In the genomic region with DNA sequence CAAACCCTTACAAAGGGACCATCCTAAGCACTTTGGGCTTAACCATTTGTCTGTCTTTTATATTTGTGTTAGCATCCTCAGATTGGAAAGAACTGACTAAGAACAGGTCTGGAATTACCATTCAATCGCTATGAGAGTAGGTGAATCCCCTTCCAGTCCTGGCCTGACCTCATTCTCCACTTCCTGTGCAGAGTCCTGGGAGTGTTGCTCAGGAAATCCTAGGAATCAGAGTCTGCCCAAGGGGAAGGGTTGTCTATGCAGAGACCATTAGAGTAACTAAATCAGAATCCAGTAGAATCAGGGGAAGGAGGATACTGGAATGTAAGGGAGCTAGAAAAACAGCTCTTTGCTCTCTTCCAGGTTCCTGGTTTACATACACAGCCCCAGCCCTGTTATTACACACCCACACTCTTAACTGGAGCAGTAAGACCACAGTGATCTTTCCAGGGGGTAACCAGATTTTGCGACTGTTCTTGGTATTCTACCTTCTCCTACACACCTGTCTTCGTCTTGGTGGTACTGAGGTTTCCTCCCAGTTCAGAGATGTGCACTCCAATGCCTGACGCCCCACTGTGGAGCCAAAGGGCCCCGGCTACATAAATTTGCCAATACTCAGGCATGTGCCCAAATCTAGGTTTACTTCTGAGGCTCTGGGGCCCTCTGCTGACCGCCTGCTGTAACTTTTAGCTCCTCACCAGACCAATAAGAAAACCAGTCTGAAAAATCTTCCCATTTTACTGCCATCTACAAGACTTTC, we compare ENCODE assay signal across 1 cellular context.
A peak's percentile ranks its signal among the peaks of the same experiment; 100 is the strongest.
TF ChIP-seq lines count a peak whose summit lies in the region.

No MANE protein-coding gene starts in this region.

TF ChIP-seq in K562, 482 proteins besides CTCF, POLR2A, EP300 and RAD21 (continued from another document and continues in another):
- TF ChIP-seq ELF2 (CRISPR knock-in tag; IDR thresholded peaks at IDR 0.05) (no peak), SMC3 (conservative IDR thresholded peaks at IDR 0.05; ENCODE audit: insufficient read depth, low read depth, low read length) (peak; percentile 66), BRF1 (IDR thresholded peaks at IDR 0.05; ENCODE audit: borderline replicate concordance, extremely low read depth, insufficient read length) (no peak), MTA2 (IDR thresholded peaks at IDR 0.05; ENCODE audit: low read depth) (no peak), BHLHE40 (IDR thresholded peaks at IDR 0.05; ENCODE audit: low read length) (peak; percentile 31; the same call in 1 of the 2 replicates), NR0B1 (IDR thresholded peaks at IDR 0.05; ENCODE audit: partially characterized antibody) (no peak), BRF2 (IDR thresholded peaks at IDR 0.05; ENCODE audit: borderline replicate concordance, insufficient read depth, insufficient read length) (no peak), ZNF778 (CRISPR knock-in tag; IDR thresholded peaks at IDR 0.05) (no peak), CC2D1A (IDR thresholded peaks at IDR 0.05) (no peak), SNRNP70 (optimal IDR thresholded peaks at IDR 0.05; ENCODE audit: low read depth, low read length) (no peak), CEBPZ (IDR thresholded peaks at IDR 0.05; ENCODE audit: borderline replicate concordance, low read depth, low read length) (no peak), KAT8 (IDR thresholded peaks at IDR 0.05; ENCODE audit: low read depth) (no peak), SIN3A (IDR thresholded peaks at IDR 0.05; ENCODE audit: borderline replicate concordance in 2 of 2, control insufficient read depth in 1 of 2, low read depth in 2 of 2, low read length in 2 of 2) (no peak), FOXA1 (IDR thresholded peaks at IDR 0.05; ENCODE audit: borderline replicate concordance) (no peak), RNF219 (CRISPR knock-in tag; IDR thresholded peaks at IDR 0.05) (no peak), DACH1 (IDR thresholded peaks at IDR 0.05; ENCODE audit: partially characterized antibody) (no peak), NFE2 (IDR thresholded peaks at IDR 0.05; ENCODE audit: low read depth) (no peak), SP2 (IDR thresholded peaks at IDR 0.05; ENCODE audit: extremely low read depth, low read depth, low read length, poor library complexity, severe bottlenecking) (no peak)
- TF ChIP-seq, protein P1, sequence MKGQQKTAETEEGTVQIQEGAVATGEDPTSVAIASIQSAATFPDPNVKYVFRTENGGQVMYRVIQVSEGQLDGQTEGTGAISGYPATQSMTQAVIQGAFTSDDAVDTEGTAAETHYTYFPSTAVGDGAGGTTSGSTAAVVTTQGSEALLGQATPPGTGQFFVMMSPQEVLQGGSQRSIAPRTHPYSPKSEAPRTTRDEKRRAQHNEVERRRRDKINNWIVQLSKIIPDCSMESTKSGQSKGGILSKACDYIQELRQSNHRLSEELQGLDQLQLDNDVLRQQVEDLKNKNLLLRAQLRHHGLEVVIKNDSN (CRISPR knock-in tag; IDR thresholded peaks at IDR 0.05): no peak
- TF ChIP-seq, protein P2, sequence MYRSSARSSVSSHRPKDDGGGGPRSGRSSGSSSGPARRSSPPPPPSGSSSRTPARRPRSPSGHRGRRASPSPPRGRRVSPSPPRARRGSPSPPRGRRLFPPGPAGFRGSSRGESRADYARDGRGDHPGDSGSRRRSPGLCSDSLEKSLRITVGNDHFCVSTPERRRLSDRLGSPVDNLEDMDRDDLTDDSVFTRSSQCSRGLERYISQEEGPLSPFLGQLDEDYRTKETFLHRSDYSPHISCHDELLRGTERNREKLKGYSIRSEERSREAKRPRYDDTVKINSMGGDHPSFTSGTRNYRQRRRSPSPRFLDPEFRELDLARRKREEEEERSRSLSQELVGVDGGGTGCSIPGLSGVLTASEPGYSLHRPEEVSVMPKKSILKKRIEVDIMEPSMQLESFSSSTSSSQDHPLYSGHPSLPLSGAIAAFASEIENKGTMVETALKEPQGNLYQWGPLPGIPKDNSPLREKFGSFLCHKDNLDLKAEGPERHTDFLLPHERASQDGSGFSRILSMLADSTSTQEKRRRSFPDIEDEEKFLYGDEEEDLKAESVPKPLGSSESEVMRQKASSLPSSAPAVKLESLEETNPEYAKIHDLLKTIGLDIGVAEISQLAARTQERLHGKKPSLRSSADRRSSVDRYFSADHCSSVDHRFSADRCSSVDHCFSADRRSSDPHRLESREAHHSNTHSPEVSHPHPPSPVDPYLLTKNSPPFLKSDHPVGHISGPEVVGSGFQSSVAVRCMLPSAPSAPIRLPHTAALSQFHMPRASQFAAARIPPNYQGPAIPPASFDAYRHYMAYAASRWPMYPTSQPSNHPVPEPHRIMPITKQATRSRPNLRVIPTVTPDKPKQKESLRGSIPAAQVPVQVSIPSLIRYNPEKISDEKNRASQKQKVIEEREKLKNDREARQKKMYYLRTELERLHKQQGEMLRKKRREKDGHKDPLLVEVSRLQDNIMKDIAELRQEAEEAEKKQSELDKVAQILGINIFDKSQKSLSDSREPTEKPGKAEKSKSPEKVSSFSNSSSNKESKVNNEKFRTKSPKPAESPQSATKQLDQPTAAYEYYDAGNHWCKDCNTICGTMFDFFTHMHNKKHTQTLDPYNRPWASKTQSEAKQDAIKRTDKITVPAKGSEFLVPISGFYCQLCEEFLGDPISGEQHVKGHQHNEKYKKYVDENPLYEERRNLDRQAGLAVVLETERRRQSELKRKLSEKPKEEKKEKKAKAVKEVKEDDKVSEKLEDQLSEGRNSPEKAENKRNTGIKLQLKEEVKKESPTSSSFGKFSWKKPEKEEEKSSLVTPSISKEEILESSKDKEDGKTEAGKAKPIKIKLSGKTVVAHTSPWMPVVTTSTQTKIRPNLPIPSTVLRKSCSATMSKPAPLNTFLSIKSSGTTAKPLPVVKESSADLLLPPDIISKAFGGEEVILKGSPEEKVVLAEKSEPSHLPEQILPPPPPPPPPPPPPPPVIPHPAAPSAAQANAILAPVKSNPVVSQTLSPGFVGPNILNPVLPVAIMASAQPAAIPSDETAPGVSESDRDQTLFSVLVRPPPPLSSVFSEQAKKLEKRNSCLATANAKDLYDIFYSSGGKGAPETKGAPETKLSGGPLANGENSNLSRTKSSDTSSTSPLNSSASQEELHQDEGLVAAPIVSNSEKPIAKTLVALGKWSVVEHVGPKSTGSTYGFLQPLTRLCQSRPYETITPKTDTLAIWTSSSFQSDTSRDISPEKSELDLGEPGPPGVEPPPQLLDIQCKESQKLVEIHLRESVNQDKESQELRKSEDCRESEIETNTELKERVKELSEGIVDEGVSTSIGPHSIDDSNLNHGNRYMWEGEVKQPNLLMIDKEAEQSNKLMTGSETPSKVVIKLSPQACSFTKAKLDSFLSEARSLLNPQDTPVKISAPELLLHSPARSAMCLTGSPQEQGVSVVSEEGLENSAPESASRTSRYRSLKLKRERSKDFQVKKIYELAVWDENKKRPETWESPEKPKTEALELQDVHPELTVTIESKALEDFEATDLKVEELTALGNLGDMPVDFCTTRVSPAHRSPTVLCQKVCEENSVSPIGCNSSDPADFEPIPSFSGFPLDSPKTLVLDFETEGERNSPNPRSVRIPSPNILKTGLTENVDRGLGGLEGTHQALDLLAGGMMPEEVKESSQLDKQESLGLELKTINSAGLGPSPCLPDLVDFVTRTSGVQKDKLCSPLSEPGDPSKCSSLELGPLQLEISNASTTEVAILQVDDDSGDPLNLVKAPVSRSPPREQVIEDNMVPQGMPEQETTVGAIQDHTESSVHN (IDR thresholded peaks at IDR 0.05; ENCODE audit: borderline replicate concordance in 1 of 2, low read depth in 1 of 2): no peak
- TF ChIP-seq, protein P3, sequence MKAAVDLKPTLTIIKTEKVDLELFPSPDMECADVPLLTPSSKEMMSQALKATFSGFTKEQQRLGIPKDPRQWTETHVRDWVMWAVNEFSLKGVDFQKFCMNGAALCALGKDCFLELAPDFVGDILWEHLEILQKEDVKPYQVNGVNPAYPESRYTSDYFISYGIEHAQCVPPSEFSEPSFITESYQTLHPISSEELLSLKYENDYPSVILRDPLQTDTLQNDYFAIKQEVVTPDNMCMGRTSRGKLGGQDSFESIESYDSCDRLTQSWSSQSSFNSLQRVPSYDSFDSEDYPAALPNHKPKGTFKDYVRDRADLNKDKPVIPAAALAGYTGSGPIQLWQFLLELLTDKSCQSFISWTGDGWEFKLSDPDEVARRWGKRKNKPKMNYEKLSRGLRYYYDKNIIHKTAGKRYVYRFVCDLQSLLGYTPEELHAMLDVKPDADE (conservative IDR thresholded peaks at IDR 0.05; ENCODE audit: control insufficient read depth, low read depth, low read length): no peak
- TF ChIP-seq, protein P4, sequence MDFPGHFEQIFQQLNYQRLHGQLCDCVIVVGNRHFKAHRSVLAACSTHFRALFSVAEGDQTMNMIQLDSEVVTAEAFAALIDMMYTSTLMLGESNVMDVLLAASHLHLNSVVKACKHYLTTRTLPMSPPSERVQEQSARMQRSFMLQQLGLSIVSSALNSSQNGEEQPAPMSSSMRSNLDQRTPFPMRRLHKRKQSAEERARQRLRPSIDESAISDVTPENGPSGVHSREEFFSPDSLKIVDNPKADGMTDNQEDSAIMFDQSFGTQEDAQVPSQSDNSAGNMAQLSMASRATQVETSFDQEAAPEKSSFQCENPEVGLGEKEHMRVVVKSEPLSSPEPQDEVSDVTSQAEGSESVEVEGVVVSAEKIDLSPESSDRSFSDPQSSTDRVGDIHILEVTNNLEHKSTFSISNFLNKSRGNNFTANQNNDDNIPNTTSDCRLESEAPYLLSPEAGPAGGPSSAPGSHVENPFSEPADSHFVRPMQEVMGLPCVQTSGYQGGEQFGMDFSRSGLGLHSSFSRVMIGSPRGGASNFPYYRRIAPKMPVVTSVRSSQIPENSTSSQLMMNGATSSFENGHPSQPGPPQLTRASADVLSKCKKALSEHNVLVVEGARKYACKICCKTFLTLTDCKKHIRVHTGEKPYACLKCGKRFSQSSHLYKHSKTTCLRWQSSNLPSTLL (IDR thresholded peaks at IDR 0.05): no peak
- TF ChIP-seq, protein P5, sequence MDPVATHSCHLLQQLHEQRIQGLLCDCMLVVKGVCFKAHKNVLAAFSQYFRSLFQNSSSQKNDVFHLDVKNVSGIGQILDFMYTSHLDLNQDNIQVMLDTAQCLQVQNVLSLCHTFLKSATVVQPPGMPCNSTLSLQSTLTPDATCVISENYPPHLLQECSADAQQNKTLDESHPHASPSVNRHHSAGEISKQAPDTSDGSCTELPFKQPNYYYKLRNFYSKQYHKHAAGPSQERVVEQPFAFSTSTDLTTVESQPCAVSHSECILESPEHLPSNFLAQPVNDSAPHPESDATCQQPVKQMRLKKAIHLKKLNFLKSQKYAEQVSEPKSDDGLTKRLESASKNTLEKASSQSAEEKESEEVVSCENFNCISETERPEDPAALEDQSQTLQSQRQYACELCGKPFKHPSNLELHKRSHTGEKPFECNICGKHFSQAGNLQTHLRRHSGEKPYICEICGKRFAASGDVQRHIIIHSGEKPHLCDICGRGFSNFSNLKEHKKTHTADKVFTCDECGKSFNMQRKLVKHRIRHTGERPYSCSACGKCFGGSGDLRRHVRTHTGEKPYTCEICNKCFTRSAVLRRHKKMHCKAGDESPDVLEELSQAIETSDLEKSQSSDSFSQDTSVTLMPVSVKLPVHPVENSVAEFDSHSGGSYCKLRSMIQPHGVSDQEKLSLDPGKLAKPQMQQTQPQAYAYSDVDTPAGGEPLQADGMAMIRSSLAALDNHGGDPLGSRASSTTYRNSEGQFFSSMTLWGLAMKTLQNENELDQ (CRISPR knock-in tag; IDR thresholded peaks at IDR 0.05; ENCODE audit: borderline replicate concordance): no peak
